Comparison of ENCODE assay signal across 1 cellular context in genomic region chr12:120292661-120293531, GRCh38.
A peak's percentile ranks its signal among the peaks of the same experiment; 100 is the strongest.
TF ChIP-seq lines count a peak whose summit lies in the region.

Gene RNU4-1, minus strand, starts transcription at chr12:120293237.

TF ChIP-seq in K562, 482 proteins besides CTCF, POLR2A, EP300 and RAD21 (continued from another document and continues in another):
- peak in 1 of 2 experiments; percentile 41 for TF ChIP-seq MNT (conservative IDR thresholded peaks at IDR 0.05)
- TF ChIP-seq TGIF2 (CRISPR knock-in tag; IDR thresholded peaks at IDR 0.05), result no peak
- TF ChIP-seq FOXA1 (IDR thresholded peaks at IDR 0.05; ENCODE audit: borderline replicate concordance), result no peak
- no peak for TF ChIP-seq HDAC8 (tag; IDR thresholded peaks at IDR 0.05)
- no peak for TF ChIP-seq IFI16 (CRISPR knock-in tag; IDR thresholded peaks at IDR 0.05)
- TF ChIP-seq CBFB (CRISPR knock-in tag; IDR thresholded peaks at IDR 0.05), result no peak
- peak in 1 of 2 experiments; percentile 99; a peak in 2 of 4 replicates for TF ChIP-seq KDM4B (IDR thresholded peaks at IDR 0.05; ENCODE audit: borderline replicate concordance in 2 of 2, low read depth in 1 of 2)
- TF ChIP-seq ARID1B (IDR thresholded peaks at IDR 0.05), result 0 out of 2 replicates have a peak, but pooled peaks have one; percentile 27
- no peak for TF ChIP-seq ATF2 (CRISPR knock-in tag; IDR thresholded peaks at IDR 0.05)
- peak; percentile 63 for TF ChIP-seq TAF1 (IDR thresholded peaks at IDR 0.05; ENCODE audit: control insufficient read depth, extremely low read depth, insufficient read depth, low read length, severe bottlenecking)
- no peak for TF ChIP-seq ZNF507 (tag; conservative IDR thresholded peaks at IDR 0.05)
- TF ChIP-seq NR3C1 (CRISPR knock-in tag; IDR thresholded peaks at IDR 0.05), result no peak
- TF ChIP-seq ZC3H4 (CRISPR knock-in tag; IDR thresholded peaks at IDR 0.05; ENCODE audit: borderline replicate concordance), result no peak
- TF ChIP-seq DIDO1 (tag; IDR thresholded peaks at IDR 0.05; ENCODE audit: low read depth), result no peak
- no peak for TF ChIP-seq HMG20B (CRISPR knock-in tag; IDR thresholded peaks at IDR 0.05)
- TF ChIP-seq, protein P1, sequence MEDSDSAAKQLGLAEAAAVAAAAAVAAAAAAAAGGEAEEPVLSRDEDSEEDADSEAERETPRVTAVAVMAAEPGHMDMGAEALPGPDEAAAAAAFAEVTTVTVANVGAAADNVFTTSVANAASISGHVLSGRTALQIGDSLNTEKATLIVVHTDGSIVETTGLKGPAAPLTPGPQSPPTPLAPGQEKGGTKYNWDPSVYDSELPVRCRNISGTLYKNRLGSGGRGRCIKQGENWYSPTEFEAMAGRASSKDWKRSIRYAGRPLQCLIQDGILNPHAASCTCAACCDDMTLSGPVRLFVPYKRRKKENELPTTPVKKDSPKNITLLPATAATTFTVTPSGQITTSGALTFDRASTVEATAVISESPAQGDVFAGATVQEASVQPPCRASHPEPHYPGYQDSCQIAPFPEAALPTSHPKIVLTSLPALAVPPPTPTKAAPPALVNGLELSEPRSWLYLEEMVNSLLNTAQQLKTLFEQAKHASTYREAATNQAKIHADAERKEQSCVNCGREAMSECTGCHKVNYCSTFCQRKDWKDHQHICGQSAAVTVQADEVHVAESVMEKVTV (CRISPR knock-in tag; IDR thresholded peaks at IDR 0.05), result no peak
- TF ChIP-seq BRCA1 (IDR thresholded peaks at IDR 0.05), result no peak
- no peak for TF ChIP-seq BRCA1 (CRISPR knock-in tag; IDR thresholded peaks at IDR 0.05)
- peak; percentile 48; the same call in 1 of the 2 replicates for TF ChIP-seq KLF16 (IDR thresholded peaks at IDR 0.05)
- TF ChIP-seq ZNF3 (CRISPR knock-in tag; IDR thresholded peaks at IDR 0.05), result no peak
- no peak for TF ChIP-seq LARP7 (IDR thresholded peaks at IDR 0.05)
- TF ChIP-seq ZNF511 (CRISPR knock-in tag; IDR thresholded peaks at IDR 0.05), result peak; percentile 28; the same call in 1 of the 2 replicates
- TF ChIP-seq MCM5 (IDR thresholded peaks at IDR 0.05; ENCODE audit: low read depth), result no peak
- TF ChIP-seq ZNF184 (CRISPR knock-in tag; IDR thresholded peaks at IDR 0.05), result no peak
- no peak for TF ChIP-seq STAG1 (CRISPR knock-in tag; IDR thresholded peaks at IDR 0.05; ENCODE audit: borderline replicate concordance)
- peak; percentile 31 for TF ChIP-seq MAFF (IDR thresholded peaks at IDR 0.05; ENCODE audit: low read length)
- TF ChIP-seq ADNP (tag; IDR thresholded peaks at IDR 0.05), result no peak; the same call in 1 of the 2 replicates
- TF ChIP-seq, protein P2, sequence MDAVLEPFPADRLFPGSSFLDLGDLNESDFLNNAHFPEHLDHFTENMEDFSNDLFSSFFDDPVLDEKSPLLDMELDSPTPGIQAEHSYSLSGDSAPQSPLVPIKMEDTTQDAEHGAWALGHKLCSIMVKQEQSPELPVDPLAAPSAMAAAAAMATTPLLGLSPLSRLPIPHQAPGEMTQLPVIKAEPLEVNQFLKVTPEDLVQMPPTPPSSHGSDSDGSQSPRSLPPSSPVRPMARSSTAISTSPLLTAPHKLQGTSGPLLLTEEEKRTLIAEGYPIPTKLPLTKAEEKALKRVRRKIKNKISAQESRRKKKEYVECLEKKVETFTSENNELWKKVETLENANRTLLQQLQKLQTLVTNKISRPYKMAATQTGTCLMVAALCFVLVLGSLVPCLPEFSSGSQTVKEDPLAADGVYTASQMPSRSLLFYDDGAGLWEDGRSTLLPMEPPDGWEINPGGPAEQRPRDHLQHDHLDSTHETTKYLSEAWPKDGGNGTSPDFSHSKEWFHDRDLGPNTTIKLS (IDR thresholded peaks at IDR 0.05; ENCODE audit: borderline replicate concordance, low read depth), result 0 out of 2 replicates have a peak, but pooled peaks have one; percentile 36
- TF ChIP-seq, protein P3, sequence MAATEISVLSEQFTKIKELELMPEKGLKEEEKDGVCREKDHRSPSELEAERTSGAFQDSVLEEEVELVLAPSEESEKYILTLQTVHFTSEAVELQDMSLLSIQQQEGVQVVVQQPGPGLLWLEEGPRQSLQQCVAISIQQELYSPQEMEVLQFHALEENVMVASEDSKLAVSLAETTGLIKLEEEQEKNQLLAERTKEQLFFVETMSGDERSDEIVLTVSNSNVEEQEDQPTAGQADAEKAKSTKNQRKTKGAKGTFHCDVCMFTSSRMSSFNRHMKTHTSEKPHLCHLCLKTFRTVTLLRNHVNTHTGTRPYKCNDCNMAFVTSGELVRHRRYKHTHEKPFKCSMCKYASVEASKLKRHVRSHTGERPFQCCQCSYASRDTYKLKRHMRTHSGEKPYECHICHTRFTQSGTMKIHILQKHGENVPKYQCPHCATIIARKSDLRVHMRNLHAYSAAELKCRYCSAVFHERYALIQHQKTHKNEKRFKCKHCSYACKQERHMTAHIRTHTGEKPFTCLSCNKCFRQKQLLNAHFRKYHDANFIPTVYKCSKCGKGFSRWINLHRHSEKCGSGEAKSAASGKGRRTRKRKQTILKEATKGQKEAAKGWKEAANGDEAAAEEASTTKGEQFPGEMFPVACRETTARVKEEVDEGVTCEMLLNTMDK (IDR thresholded peaks at IDR 0.05; ENCODE audit: borderline replicate concordance, insufficient read depth, low read depth, low read length, poor library complexity, severe bottlenecking), result no peak
- peak; percentile 75 for TF ChIP-seq ATF7 (IDR thresholded peaks at IDR 0.05)
- TF ChIP-seq, protein P4, sequence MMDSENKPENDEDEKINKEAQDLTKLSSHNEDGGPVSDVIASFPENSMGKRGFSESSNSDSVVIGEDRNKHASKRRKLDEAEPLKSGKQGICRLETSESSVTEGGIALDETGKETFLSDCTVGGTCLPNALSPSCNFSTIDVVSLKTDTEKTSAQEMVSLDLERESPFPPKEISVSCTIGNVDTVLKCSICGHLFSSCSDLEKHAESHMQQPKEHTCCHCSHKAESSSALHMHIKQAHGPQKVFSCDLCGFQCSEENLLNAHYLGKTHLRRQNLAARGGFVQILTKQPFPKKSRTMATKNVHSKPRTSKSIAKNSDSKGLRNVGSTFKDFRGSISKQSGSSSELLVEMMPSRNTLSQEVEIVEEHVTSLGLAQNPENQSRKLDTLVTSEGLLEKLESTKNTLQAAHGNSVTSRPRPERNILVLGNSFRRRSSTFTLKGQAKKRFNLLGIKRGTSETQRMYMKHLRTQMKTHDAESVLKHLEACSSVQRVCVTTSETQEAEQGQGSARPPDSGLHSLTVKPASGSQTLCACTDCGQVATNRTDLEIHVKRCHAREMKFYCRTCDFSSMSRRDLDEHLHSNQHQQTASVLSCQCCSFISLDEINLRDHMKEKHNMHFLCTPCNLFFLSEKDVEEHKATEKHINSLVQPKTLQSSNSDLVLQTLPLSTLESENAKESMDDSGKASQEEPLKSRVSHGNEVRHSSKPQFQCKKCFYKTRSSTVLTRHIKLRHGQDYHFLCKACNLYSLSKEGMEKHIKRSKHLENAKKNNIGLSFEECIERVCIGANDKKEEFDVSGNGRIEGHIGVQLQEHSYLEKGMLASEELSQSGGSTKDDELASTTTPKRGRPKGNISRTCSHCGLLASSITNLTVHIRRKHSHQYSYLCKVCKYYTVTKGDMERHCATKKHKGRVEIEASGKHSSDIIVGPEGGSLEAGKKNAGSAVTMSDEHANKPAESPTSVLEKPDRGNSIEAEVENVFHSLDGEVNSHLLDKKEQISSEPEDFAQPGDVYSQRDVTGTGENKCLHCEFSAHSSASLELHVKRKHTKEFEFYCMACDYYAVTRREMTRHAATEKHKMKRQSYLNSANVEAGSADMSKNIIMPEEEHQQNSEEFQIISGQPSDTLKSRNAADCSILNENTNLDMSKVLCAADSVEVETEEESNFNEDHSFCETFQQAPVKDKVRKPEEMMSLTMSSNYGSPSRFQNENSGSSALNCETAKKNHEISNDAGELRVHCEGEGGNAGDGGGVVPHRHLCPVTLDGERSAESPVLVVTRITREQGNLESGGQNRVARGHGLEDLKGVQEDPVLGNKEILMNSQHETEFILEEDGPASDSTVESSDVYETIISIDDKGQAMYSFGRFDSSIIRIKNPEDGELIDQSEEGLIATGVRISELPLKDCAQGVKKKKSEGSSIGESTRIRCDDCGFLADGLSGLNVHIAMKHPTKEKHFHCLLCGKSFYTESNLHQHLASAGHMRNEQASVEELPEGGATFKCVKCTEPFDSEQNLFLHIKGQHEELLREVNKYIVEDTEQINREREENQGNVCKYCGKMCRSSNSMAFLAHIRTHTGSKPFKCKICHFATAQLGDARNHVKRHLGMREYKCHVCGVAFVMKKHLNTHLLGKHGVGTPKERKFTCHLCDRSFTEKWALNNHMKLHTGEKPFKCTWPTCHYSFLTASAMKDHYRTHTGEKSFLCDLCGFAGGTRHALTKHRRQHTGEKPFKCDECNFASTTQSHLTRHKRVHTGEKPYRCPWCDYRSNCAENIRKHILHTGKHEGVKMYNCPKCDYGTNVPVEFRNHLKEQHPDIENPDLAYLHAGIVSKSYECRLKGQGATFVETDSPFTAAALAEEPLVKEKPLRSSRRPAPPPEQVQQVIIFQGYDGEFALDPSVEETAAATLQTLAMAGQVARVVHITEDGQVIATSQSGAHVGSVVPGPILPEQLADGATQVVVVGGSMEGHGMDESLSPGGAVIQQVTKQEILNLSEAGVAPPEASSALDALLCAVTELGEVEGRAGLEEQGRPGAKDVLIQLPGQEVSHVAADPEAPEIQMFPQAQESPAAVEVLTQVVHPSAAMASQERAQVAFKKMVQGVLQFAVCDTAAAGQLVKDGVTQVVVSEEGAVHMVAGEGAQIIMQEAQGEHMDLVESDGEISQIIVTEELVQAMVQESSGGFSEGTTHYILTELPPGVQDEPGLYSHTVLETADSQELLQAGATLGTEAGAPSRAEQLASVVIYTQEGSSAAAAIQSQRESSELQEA (IDR thresholded peaks at IDR 0.05; ENCODE audit: low read depth), result no peak
- TF ChIP-seq KLF6 (CRISPR knock-in tag; IDR thresholded peaks at IDR 0.05; ENCODE audit: borderline replicate concordance), result no peak
- peak; percentile 74 for TF ChIP-seq CHD2 (IDR thresholded peaks at IDR 0.05; ENCODE audit: low read depth, low read length)
- TF ChIP-seq E2F3 (CRISPR knock-in tag; IDR thresholded peaks at IDR 0.05), result no peak
- no peak for TF ChIP-seq ZNF518B (CRISPR knock-in tag; IDR thresholded peaks at IDR 0.05)
- TF ChIP-seq HCFC1 (IDR thresholded peaks at IDR 0.05; ENCODE audit: low read depth, low read length), result peak; percentile 62
- peak; percentile 40; the same call in 1 of the 2 replicates for TF ChIP-seq FOXJ2 (tag; IDR thresholded peaks at IDR 0.05)
- peak; percentile 41 for TF ChIP-seq PCBP2 (IDR thresholded peaks at IDR 0.05; ENCODE audit: low read depth, low read length, poor library complexity, severe bottlenecking)
- peak; percentile 74; the same call in 1 of the 2 replicates for TF ChIP-seq SOX6 (IDR thresholded peaks at IDR 0.05)
- no peak for TF ChIP-seq ELF4 (CRISPR knock-in tag; IDR thresholded peaks at IDR 0.05)
- peak; percentile 82 for TF ChIP-seq ZNF766 (CRISPR knock-in tag; conservative IDR thresholded peaks at IDR 0.05)
- TF ChIP-seq DACH1 (IDR thresholded peaks at IDR 0.05; ENCODE audit: partially characterized antibody), result peak; percentile 89
- TF ChIP-seq TCF15 (CRISPR knock-in tag; IDR thresholded peaks at IDR 0.05), result no peak
- no peak for TF ChIP-seq ZNF212 (CRISPR knock-in tag; IDR thresholded peaks at IDR 0.05)
- TF ChIP-seq SAP30 (IDR thresholded peaks at IDR 0.05; ENCODE audit: borderline replicate concordance, insufficient read depth, low read depth, low read length, poor library complexity, severe bottlenecking), result no peak
